In the genomic region with DNA sequence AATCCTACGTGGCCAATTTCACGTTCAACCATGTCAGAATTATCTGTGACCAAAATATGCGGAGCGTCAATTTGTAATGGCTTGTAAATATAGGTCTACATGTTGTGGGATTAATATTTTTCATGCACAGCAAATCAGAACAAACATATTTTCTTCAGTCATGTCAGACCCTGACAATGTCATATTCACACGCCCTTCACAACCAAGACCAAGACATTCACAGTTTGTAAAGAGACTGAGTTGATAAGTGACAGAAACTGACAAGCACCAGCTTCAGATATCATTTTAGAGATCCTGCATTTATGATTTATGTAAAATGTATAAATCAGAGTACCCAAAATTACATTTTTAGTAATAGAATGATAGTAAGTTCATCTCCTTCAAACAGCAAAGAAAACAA, we compare ENCODE assay signal across 11 cellular contexts. TPM values are rescaled to one million over a fixed set of nuclear protein-coding genes. Genes with fewer than 3 reads are reported as not detected.
"Had no signal": no experiment of that assay in that cellular context is flagged by ENCODE, and none has a peak within 500 bp of the region (broad histone marks: within the 10 kb centered on the region; RNA-seq: fewer than 3 reads in every experiment).

No MANE protein-coding gene starts in this region.

- H3K9me3 ChIP-seq: HAP-1 had no signal

- H3K36me3 ChIP-seq: HAP-1 had no signal

- H2AFZ ChIP-seq: GM23248, GM23338 had no signal

- FAIRE-seq: H1, H54 had no signal

- H3K4me3 ChIP-seq: GM23248, GM23338, HAP-1 had no signal

- ATAC-seq: GM23338, HCT116 had no signal

- DNase-seq: GM23248, GOT3, H7, H9, HCEC 1CT, HFFc6 had no signal

- H3K27ac ChIP-seq: GM23248 had no signal

- H3K4me2 ChIP-seq: GM23338 had no signal

- H3K4me3 Mint-ChIP-seq: GM23338, H9, HFFc6 had no signal

- H3K9ac ChIP-seq: GM23248 had no signal

- H3K9me3 Mint-ChIP-seq: GM23338, H9 had no signal

- H3K27ac Mint-ChIP-seq: GM23338, H9, HFFc6 had no signal

RNA-seq across cellular contexts. Expression of a gene that starts 57.3 kb away (rescaled TPM):
- total RNA-seq: HFFc6 had no signal
